Comparison of ENCODE assay signal across 16 cellular contexts in genomic region chr4:151442002-151442401, GRCh38. TPM values are rescaled to one million over a fixed set of nuclear protein-coding genes. Genes with fewer than 3 reads are reported as not detected.
DNase-seq lines count a peak whose midpoint lies in the region; ATAC-seq, FAIRE-seq and TF ChIP-seq lines count a peak whose summit lies in the region.
"Had no signal": no experiment of that assay in that cellular context is flagged by ENCODE, and none has a peak within 500 bp of the region (broad histone marks: within the 10 kb centered on the region; RNA-seq: fewer than 3 reads in every experiment).

No MANE protein-coding gene starts in this region.

- H2AFZ ChIP-seq in keratinocyte (ENCODE audit: control insufficient read depth, low read length) = no peak overlapping the region
- H2AFZ ChIP-seq: GM23248 had no signal

- TF ChIP-seq POLR2A in adrenal gland (IDR thresholded peaks at IDR 0.05) = no peak

- H3K4me3 ChIP-seq in right atrium auricular region = no peak overlapping the region
- no peak overlapping the region for H3K4me3 ChIP-seq in keratinocyte (ENCODE audit: control insufficient read depth in 2 of 3, extremely low read depth in 1 of 3, insufficient read depth in 2 of 3, low read depth in 1 of 3, low read length in 3 of 3)
- H3K4me3 ChIP-seq in adrenal gland = no peak overlapping the region
- H3K4me3 ChIP-seq: GM12878, GM23248 had no signal

- dilution Hi-C loops in keratinocyte (cut with MboI; ENCODE audit: extremely low pct_ligation_motif_present, low sequenced_read_pairs) = no loop called here

- intact Hi-C loops in left ventricle myocardium superior (cut with micrococcal nuclease) = no loop called here
- intact Hi-C loops in adrenal gland (cut with DNase I) = no loop called here

- H3K4me2 ChIP-seq in keratinocyte (ENCODE audit: control insufficient read depth, extremely low read depth, insufficient read depth, low read depth, low read length) = no peak overlapping the region

- H3K4me1 ChIP-seq in right atrium auricular region (no peaks in the 10 kb centered on the region), keratinocyte (ENCODE audit: control insufficient read depth, extremely low read depth, insufficient read depth, low read length) (peaks cover 10% of the 10 kb centered on the region), adrenal gland (replicated peaks in 1 of 2) (no peaks in the 10 kb centered on the region)

- no peaks in the 10 kb centered on the region for H3K9me1 ChIP-seq in keratinocyte (ENCODE audit: control insufficient read depth, extremely low read depth, insufficient read depth, low read length)

- DNase-seq in left ventricle myocardium superior = no peak
- DNase-seq in right atrium auricular region (ENCODE audit: low spot score) = no peak
- peak; percentile 53 for DNase-seq in cerebellum (ENCODE audit: low spot score)
- DNase-seq in keratinocyte (ENCODE audit: low read depth, low spot score) = no peak
- peak; percentile 16 for DNase-seq in putamen (ENCODE audit: low spot score)
- DNase-seq in activated CD4-positive, alpha-beta T cell treated with anti-CD3 and anti-CD28 coated beads for 4 hours = no peak
- no peak for DNase-seq in adrenal gland
- DNase-seq: ACHN; Calu3; CD4-positive, alpha-beta T cell; DMS 273 treated with DMSO at 0.1 percent for 48 hours; GM23248; H7 had no signal

- WGBS in adrenal gland, 4 donors = 79 to 100% (median 95%) methylated on average over 2 of the region's 2 CpGs

- peak; percentile 59 for ATAC-seq in left ventricle myocardium superior
- no peak for ATAC-seq in HG03442 (IDR thresholded peaks at IDR 0.05; ENCODE audit: unreplicated experiment)
- ATAC-seq: GM12878 had no signal

- no peaks in the 10 kb centered on the region for H3K36me3 ChIP-seq in right atrium auricular region
- no peaks in the 10 kb centered on the region for H3K36me3 ChIP-seq in keratinocyte (ENCODE audit: control insufficient read depth in 2 of 2, extremely low read depth in 1 of 2, insufficient read depth in 2 of 2, low read length in 2 of 2)
- H3K36me3 ChIP-seq in adrenal gland (replicated peaks in 1 of 2) = no peaks in the 10 kb centered on the region

- no peaks in the 10 kb centered on the region for H3K9me3 ChIP-seq in right atrium auricular region
- H3K9me3 ChIP-seq in keratinocyte (ENCODE audit: control insufficient read depth, low read depth, low read length) = no peaks in the 10 kb centered on the region
- no peaks in the 10 kb centered on the region for H3K9me3 ChIP-seq in adrenal gland (replicated peaks in 1 of 3)

- no peak overlapping the region for H3K9ac ChIP-seq in keratinocyte (ENCODE audit: control insufficient read depth, extremely low read depth, insufficient read depth, low read length)
- H3K9ac ChIP-seq: GM23248 had no signal

- TF ChIP-seq CTCF in right atrium auricular region (IDR thresholded peaks at IDR 0.05) (no peak), keratinocyte (optimal IDR thresholded peaks at IDR 0.05 in 1 of 3, IDR thresholded peaks at IDR 0.05 in 1 of 3, conservative IDR thresholded peaks at IDR 0.05 in 1 of 3; ENCODE audit: extremely low read depth in 1 of 3, insufficient read depth in 2 of 3, low read length in 3 of 3) (no peak), adrenal gland (IDR thresholded peaks at IDR 0.05) (no peak)

- H3K27me3 ChIP-seq in right atrium auricular region (no peaks in the 10 kb centered on the region), keratinocyte (ENCODE audit: control insufficient read depth, extremely low read depth, insufficient read depth, low read length) (no peaks in the 10 kb centered on the region), adrenal gland (no peaks in the 10 kb centered on the region)

- H4K20me1 ChIP-seq in keratinocyte (ENCODE audit: control insufficient read depth, extremely low read depth, insufficient read depth, low read length) = no peaks in the 10 kb centered on the region

- H3K27ac ChIP-seq in right atrium auricular region (no peak overlapping the region), keratinocyte (ENCODE audit: control insufficient read depth, insufficient read depth, low read length) (no peak overlapping the region), adrenal gland (no peak overlapping the region)
- H3K27ac ChIP-seq: GM23248 had no signal

- H3K79me2 ChIP-seq in keratinocyte (ENCODE audit: control insufficient read depth, insufficient read depth, low read length) = peaks cover 44% of the 10 kb centered on the region

- peak; percentile 69 for FAIRE-seq in keratinocyte (lab: Jason Lieb, UNC)
- FAIRE-seq: GM12878, GM18507 had no signal

RNA-seq across cellular contexts. Expression of gene FHIP1A, which starts 33.0 kb away (rescaled TPM):
- total RNA-seq in left ventricle myocardium superior (20.2 TPM), right atrium auricular region (10 to 100 TPM; 11.6 to 11.8 TPM), cerebellum (1.9 TPM), adrenal gland (1 to 10 TPM; 1.9 to 8.0 (median 4.7) TPM)
- polyA plus RNA-seq in keratinocyte (13.4 to 16.0 TPM (median 15.1 TPM) in 3 replicates), adrenal gland (1 to 10 TPM in 1 of 3 donors, under 1 TPM in 2; 0.27 to 1.0 (median 0.88) TPM)
- polyA plus RNA-seq in keratinocyte (2011; ENCODE audit: low read depth) = 16.3 TPM
- 10.0 and 13.7 TPM in 2 replicates for polyA plus RNA-seq in keratinocyte (2011; cell fraction: cytosol; rRNA removed)
- 36.3 and 37.3 TPM in 2 replicates for polyA plus RNA-seq in keratinocyte (2011; cell fraction: nucleus; rRNA removed)
- 8.6 and 16.9 TPM in 2 replicates for polyA plus RNA-seq in keratinocyte (2012; ENCODE audit: low replicate concordance)
- 33.7 to 58.6 TPM (median 53.1 TPM) in 3 replicates for polyA minus RNA-seq in keratinocyte
- 27.2 TPM for polyA minus RNA-seq in keratinocyte (2011; cell fraction: cytosol; rRNA and poly(A)+ RNA removed)
- polyA minus RNA-seq in keratinocyte (2011; cell fraction: nucleus; rRNA and poly(A)+ RNA removed) = 90.6 and 123 TPM in 2 replicates
- polyA plus RNA-seq: GM23248 had no signal

Comparison
In these comparisons a context has a peak if more than half of its experiments do, and no peak if none do; other contexts are left out.
1. DNase-seq: peak in cerebellum (single experiment) and putamen (single experiment); none in left ventricle myocardium superior (single experiment), right atrium auricular region (single experiment), keratinocyte (single experiment), activated CD4-positive, alpha-beta T cell treated with anti-CD3 and anti-CD28 coated beads for 4 hours (0 of 2) and adrenal gland (0 of 7).